Comparison of ENCODE assay signal across 1 cellular context in genomic region chr19:44707794-44708193, GRCh38.
TF ChIP-seq lines count a peak whose summit lies in the region.

No MANE protein-coding gene starts in this region.

TF ChIP-seq in HepG2, 621 proteins besides CTCF, POLR2A, EP300 and RAD21:
- TF ChIP-seq, protein P1, sequence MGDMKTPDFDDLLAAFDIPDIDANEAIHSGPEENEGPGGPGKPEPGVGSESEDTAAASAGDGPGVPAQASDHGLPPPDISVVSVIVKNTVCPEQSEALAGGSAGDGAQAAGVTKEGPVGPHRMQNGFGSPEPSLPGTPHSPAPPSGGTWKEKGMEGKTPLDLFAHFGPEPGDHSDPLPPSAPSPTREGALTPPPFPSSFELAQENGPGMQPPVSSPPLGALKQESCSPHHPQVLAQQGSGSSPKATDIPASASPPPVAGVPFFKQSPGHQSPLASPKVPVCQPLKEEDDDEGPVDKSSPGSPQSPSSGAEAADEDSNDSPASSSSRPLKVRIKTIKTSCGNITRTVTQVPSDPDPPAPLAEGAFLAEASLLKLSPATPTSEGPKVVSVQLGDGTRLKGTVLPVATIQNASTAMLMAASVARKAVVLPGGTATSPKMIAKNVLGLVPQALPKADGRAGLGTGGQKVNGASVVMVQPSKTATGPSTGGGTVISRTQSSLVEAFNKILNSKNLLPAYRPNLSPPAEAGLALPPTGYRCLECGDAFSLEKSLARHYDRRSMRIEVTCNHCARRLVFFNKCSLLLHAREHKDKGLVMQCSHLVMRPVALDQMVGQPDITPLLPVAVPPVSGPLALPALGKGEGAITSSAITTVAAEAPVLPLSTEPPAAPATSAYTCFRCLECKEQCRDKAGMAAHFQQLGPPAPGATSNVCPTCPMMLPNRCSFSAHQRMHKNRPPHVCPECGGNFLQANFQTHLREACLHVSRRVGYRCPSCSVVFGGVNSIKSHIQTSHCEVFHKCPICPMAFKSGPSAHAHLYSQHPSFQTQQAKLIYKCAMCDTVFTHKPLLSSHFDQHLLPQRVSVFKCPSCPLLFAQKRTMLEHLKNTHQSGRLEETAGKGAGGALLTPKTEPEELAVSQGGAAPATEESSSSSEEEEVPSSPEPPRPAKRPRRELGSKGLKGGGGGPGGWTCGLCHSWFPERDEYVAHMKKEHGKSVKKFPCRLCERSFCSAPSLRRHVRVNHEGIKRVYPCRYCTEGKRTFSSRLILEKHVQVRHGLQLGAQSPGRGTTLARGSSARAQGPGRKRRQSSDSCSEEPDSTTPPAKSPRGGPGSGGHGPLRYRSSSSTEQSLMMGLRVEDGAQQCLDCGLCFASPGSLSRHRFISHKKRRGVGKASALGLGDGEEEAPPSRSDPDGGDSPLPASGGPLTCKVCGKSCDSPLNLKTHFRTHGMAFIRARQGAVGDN (CRISPR knock-in tag; IDR thresholded peaks at IDR 0.05) = 0 out of 2 replicates have a peak, but pooled peaks have one; percentile 27
- 0 out of 2 replicates have a peak, but pooled peaks have one; percentile 13 for TF ChIP-seq ZNF326 (CRISPR knock-in tag; IDR thresholded peaks at IDR 0.05; ENCODE audit: borderline replicate concordance)
- TF ChIP-seq, protein P2, sequence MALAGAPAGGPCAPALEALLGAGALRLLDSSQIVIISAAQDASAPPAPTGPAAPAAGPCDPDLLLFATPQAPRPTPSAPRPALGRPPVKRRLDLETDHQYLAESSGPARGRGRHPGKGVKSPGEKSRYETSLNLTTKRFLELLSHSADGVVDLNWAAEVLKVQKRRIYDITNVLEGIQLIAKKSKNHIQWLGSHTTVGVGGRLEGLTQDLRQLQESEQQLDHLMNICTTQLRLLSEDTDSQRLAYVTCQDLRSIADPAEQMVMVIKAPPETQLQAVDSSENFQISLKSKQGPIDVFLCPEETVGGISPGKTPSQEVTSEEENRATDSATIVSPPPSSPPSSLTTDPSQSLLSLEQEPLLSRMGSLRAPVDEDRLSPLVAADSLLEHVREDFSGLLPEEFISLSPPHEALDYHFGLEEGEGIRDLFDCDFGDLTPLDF (CRISPR knock-in tag; IDR thresholded peaks at IDR 0.05) = no peak
- no peak for TF ChIP-seq YEATS2 (CRISPR knock-in tag; IDR thresholded peaks at IDR 0.05; ENCODE audit: borderline replicate concordance)
- TF ChIP-seq ZNF839 (CRISPR knock-in tag; IDR thresholded peaks at IDR 0.05; ENCODE audit: borderline replicate concordance) = no peak
- TF ChIP-seq RBFOX2 (IDR thresholded peaks at IDR 0.05; ENCODE audit: low read depth, low read length) = peak; percentile 68; the same call in 1 of the 2 replicates
- TF ChIP-seq ZNF775 (CRISPR knock-in tag; IDR thresholded peaks at IDR 0.05; ENCODE audit: borderline replicate concordance) = no peak
- TF ChIP-seq ZNF543 (CRISPR knock-in tag; IDR thresholded peaks at IDR 0.05) = no peak
- TF ChIP-seq, protein P3, sequence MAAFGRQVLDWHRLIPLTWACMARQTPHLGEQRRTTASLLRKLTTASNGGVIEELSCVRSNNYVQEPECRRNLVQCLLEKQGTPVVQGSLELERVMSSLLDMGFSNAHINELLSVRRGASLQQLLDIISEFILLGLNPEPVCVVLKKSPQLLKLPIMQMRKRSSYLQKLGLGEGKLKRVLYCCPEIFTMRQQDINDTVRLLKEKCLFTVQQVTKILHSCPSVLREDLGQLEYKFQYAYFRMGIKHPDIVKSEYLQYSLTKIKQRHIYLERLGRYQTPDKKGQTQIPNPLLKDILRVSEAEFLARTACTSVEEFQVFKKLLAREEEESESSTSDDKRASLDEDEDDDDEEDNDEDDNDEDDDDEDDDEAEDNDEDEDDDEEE (CRISPR knock-in tag; IDR thresholded peaks at IDR 0.05) = no peak
- 0 out of 2 replicates have a peak, but pooled peaks have one; percentile 54 for TF ChIP-seq AKAP8 (CRISPR knock-in tag; IDR thresholded peaks at IDR 0.05)
- no peak for TF ChIP-seq ZFYVE20 (CRISPR knock-in tag; IDR thresholded peaks at IDR 0.05; ENCODE audit: borderline replicate concordance, low read depth)
- peak; percentile 70 for TF ChIP-seq AGO1 (IDR thresholded peaks at IDR 0.05; ENCODE audit: low read depth, low read length, poor library complexity, severe bottlenecking)
- no peak for TF ChIP-seq KLF12 (CRISPR knock-in tag; IDR thresholded peaks at IDR 0.05; ENCODE audit: borderline replicate concordance)
- peak; percentile 97 for TF ChIP-seq AGO2 (optimal IDR thresholded peaks at IDR 0.05; ENCODE audit: low read depth, low read length)
